ENCODE assay signal across 8 cellular contexts in genomic region chr6:30219244-30219643, GRCh38. TPM values are rescaled to one million over a fixed set of nuclear protein-coding genes. Genes with fewer than 3 reads are reported as not detected.
A peak's percentile ranks its signal among the peaks of the same experiment; 100 is the strongest.
DNase-seq lines count a peak whose midpoint lies in the region; ATAC-seq and TF ChIP-seq lines count a peak whose summit lies in the region.

No MANE protein-coding gene starts in this region.

- H3K36me3 ChIP-seq in mesenchymal stem cell (ENCODE audit: control insufficient read depth in 1 of 2, insufficient read depth in 2 of 2, low read depth in 1 of 2, low read length in 2 of 2): no peaks in the 10 kb centered on the region

- H3K27ac Mint-ChIP-seq in WTC11: no peak overlapping the region
- no peak overlapping the region for H3K27ac Mint-ChIP-seq in type B pancreatic cell

- H2BK5ac ChIP-seq in mesenchymal stem cell (ENCODE audit: low read depth, low read length, poor library complexity, severe bottlenecking): no peak overlapping the region

- H4K8ac ChIP-seq in mesenchymal stem cell (ENCODE audit: low read length): no peak overlapping the region

- H3K4me1 ChIP-seq in mesenchymal stem cell (ENCODE audit: control insufficient read depth, insufficient read depth, low read depth, low read length): peaks cover 5% of the 10 kb centered on the region

- DNase-seq in AG20443 (ENCODE audit: low spot score): peak; percentile 70
- peak; percentile 44 for DNase-seq in H4 (ENCODE audit: low spot score)
- peak; percentile 33 for DNase-seq in NCI-H226
- peak; percentile 44 for DNase-seq in WTC11 (ENCODE audit: low spot score)
- peak; percentile 40 to 60 for DNase-seq in dermis microvascular lymphatic vessel endothelial cell (ENCODE audit: low read depth in 2 of 2)
- DNase-seq in mesenchymal stem cell: peak; percentile 64
- DNase-seq in type B pancreatic cell (ENCODE audit: extremely low spot score, unreplicated experiment): no peak

- TF ChIP-seq CTCF in WTC11 (IDR thresholded peaks at IDR 0.05) (peak; percentile 28; the same call in 1 of the 2 replicates), type B pancreatic cell (conservative IDR thresholded peaks at IDR 0.05) (peak; percentile 79)

- no peak overlapping the region for H3K18ac ChIP-seq in mesenchymal stem cell (ENCODE audit: low read depth in 1 of 2, low read length in 2 of 2)

- H3K27me3 ChIP-seq in mesenchymal stem cell (ENCODE audit: control insufficient read depth in 1 of 2, insufficient read depth in 1 of 2, low read length in 2 of 2): no peaks in the 10 kb centered on the region

- peaks cover 19% of the 10 kb centered on the region for H3K9me3 ChIP-seq in mesenchymal stem cell (ENCODE audit: control insufficient read depth, low read length)

- no peak overlapping the region for H2BK15ac ChIP-seq in mesenchymal stem cell (ENCODE audit: low read depth, poor library complexity, severe bottlenecking)

- H2AK5ac ChIP-seq in mesenchymal stem cell (ENCODE audit: low read length, severe bottlenecking): no peak overlapping the region

- H3K27me3 Mint-ChIP-seq in WTC11 (ENCODE audit: low read depth) (peaks cover 32% of the 10 kb centered on the region), type B pancreatic cell (no peaks in the 10 kb centered on the region)

- peaks cover under 1% of the 10 kb centered on the region for H3K79me1 ChIP-seq in mesenchymal stem cell (replicated peaks; ENCODE audit: low read length, poor library complexity, severe bottlenecking)

- WGBS in mesenchymal stem cell: 0% methylated on average over 1 of the region's 1 CpG

- no peak overlapping the region for H3K27ac ChIP-seq in mesenchymal stem cell (ENCODE audit: low read length, poor library complexity, severe bottlenecking)

- H3K36me3 Mint-ChIP-seq in WTC11 (peaks cover 14% of the 10 kb centered on the region), type B pancreatic cell (no peaks in the 10 kb centered on the region)

- H3K4me2 ChIP-seq in mesenchymal stem cell (ENCODE audit: low read length, poor library complexity, severe bottlenecking): no peak overlapping the region

- H3K14ac ChIP-seq in mesenchymal stem cell (ENCODE audit: low read length in 2 of 2): no peak overlapping the region

- H3K4me3 Mint-ChIP-seq in WTC11 (no peak overlapping the region), type B pancreatic cell (no peak overlapping the region)

- no peak overlapping the region for H4K91ac ChIP-seq in mesenchymal stem cell (ENCODE audit: low read length)

- H3K4me3 ChIP-seq in mesenchymal stem cell (ENCODE audit: insufficient read depth in 1 of 2, low read depth in 1 of 2, low read length in 2 of 2): no peak overlapping the region

- H3K4me1 Mint-ChIP-seq in WTC11: peaks cover 15% of the 10 kb centered on the region
- peaks cover 10% of the 10 kb centered on the region for H3K4me1 Mint-ChIP-seq in type B pancreatic cell (ENCODE audit: unreplicated experiment)

- peaks cover 22% of the 10 kb centered on the region for H3K9me3 Mint-ChIP-seq in WTC11
- H3K9me3 Mint-ChIP-seq in type B pancreatic cell: no peaks in the 10 kb centered on the region

- H2AFZ ChIP-seq in mesenchymal stem cell (ENCODE audit: low read depth, low read length): peak overlapping the region; percentile 91

- no peak overlapping the region for H3K23ac ChIP-seq in mesenchymal stem cell (ENCODE audit: low read length in 2 of 2)

- no peak overlapping the region for H3K4ac ChIP-seq in mesenchymal stem cell (ENCODE audit: low read depth in 1 of 2, low read length in 2 of 2)

- CTCF ChIA-PET in WTC11 (lab: Charles Lee): interaction anchor here (0.6 to 2.9 kb wide), 25 partner anchors 9 to 470 kb away, joined by 3 to 25 read pairs (median 4); partner anchors contain the start of genes PPP1R11 and TRIM39

- H2BK120ac ChIP-seq in mesenchymal stem cell (ENCODE audit: low read depth, low read length): no peak overlapping the region

- POLR2A ChIA-PET in WTC11 (lab: Charles Lee): interaction anchor here (0.6 to 1.0 kb wide), 2 partner anchors 106 to 605 kb away, joined by 3 read pairs; no protein-coding TSS in a partner anchor

- ATAC-seq in WTC11 (peak; percentile 81), GM21786 (IDR thresholded peaks at IDR 0.05; ENCODE audit: unreplicated experiment) (no peak)

- no peak overlapping the region for H3K9ac ChIP-seq in mesenchymal stem cell (ENCODE audit: low read length)

- H2BK12ac ChIP-seq in mesenchymal stem cell (ENCODE audit: low read length in 2 of 2): no peak overlapping the region

TF ChIP-seq in WTC11, 78 proteins besides CTCF, POLR2A, EP300 and RAD21 (continues in another document):
- no peak for TF ChIP-seq ZNF425 (CRISPR knock-in tag; conservative IDR thresholded peaks at IDR 0.05)
- TF ChIP-seq MYBL2 (CRISPR knock-in tag; IDR thresholded peaks at IDR 0.05): no peak
- no peak for TF ChIP-seq KAT7 (CRISPR knock-in tag; IDR thresholded peaks at IDR 0.05; ENCODE audit: borderline replicate concordance)
- TF ChIP-seq MLX (CRISPR knock-in tag; IDR thresholded peaks at IDR 0.05): no peak
- TF ChIP-seq OVOL2 (CRISPR knock-in tag; IDR thresholded peaks at IDR 0.05; ENCODE audit: borderline replicate concordance): no peak
- TF ChIP-seq E2F4 (CRISPR knock-in tag; IDR thresholded peaks at IDR 0.05; ENCODE audit: borderline replicate concordance, low read depth): no peak
- no peak for TF ChIP-seq ESRRA (CRISPR knock-in tag; IDR thresholded peaks at IDR 0.05; ENCODE audit: borderline replicate concordance)
- TF ChIP-seq CREB1 (CRISPR knock-in tag; IDR thresholded peaks at IDR 0.05): no peak
- TF ChIP-seq RELA (CRISPR knock-in tag; IDR thresholded peaks at IDR 0.05; ENCODE audit: borderline replicate concordance): no peak
- TF ChIP-seq ZNF671 (CRISPR knock-in tag; IDR thresholded peaks at IDR 0.05): no peak
- no peak for TF ChIP-seq ELF4 (CRISPR knock-in tag; IDR thresholded peaks at IDR 0.05; ENCODE audit: low read depth)
- no peak for TF ChIP-seq ZNF138 (CRISPR knock-in tag; conservative IDR thresholded peaks at IDR 0.05)

RNA-seq across cellular contexts. Expression of gene TRIM26, which starts 6.0 kb away (rescaled TPM):
- 39.6 and 50.5 TPM in 2 replicates for total RNA-seq in H4 (2014; rRNA removed; shearing (Covaris generic))
- total RNA-seq in WTC11 (2021) (27.7 to 33.0 TPM (median 30.5 TPM) in 3 replicates), dermis microvascular lymphatic vessel endothelial cell (18.5 and 23.6 TPM in 2 replicates), type B pancreatic cell (ENCODE audit: low replicate concordance) (46.3 and 76.5 TPM in 2 replicates)
- 24.2 TPM for polyA plus RNA-seq in mesenchymal stem cell (2013, experiment 1 of 2)
- polyA plus RNA-seq in mesenchymal stem cell (2013, experiment 2 of 2): 24.0 TPM

RNA-seq across cellular contexts. Expression of gene TRIM15, which starts 55.9 kb away (rescaled TPM):
- total RNA-seq in H4 (2014; rRNA removed; shearing (Covaris generic)): 0.04 TPM in 1 of 2 replicates, not detected in the other
- total RNA-seq in WTC11 (2021) (0.32 to 0.53 TPM (median 0.35 TPM) in 3 replicates), dermis microvascular lymphatic vessel endothelial cell (not detected in 2 replicates), type B pancreatic cell (ENCODE audit: low replicate concordance) (0.92 and 1.4 TPM in 2 replicates)
- polyA plus RNA-seq in mesenchymal stem cell (2013, experiment 1 of 2): not detected
- not detected for polyA plus RNA-seq in mesenchymal stem cell (2013, experiment 2 of 2)

RNA-seq across cellular contexts. Expression of gene TRIM10, which starts 58.2 kb away (rescaled TPM):
- total RNA-seq in H4 (2014; rRNA removed; shearing (Covaris generic)): not detected in 2 replicates
- 0.09 to 0.22 TPM (median 0.16 TPM) in 3 replicates for total RNA-seq in WTC11 (2021)
- not detected in 2 replicates for total RNA-seq in dermis microvascular lymphatic vessel endothelial cell
- polyA plus RNA-seq in mesenchymal stem cell (2013, experiment 1 of 2): not detected
- not detected for polyA plus RNA-seq in mesenchymal stem cell (2013, experiment 2 of 2)
- 0.17 TPM in 1 of 2 replicates, not detected in the other for total RNA-seq in type B pancreatic cell (ENCODE audit: low replicate concordance)
